In genomic region chr7:75995052-75995471, GRCh38 we compare ENCODE assay signal across 8 cellular contexts. TPM values are rescaled to one million over a fixed set of nuclear protein-coding genes. Genes with fewer than 3 reads are reported as not detected.
DNase-seq lines count a peak whose midpoint lies in the region; ATAC-seq, FAIRE-seq and TF ChIP-seq lines count a peak whose summit lies in the region.

No MANE protein-coding gene starts in this region.

- H3K4me3 ChIP-seq in SK-N-MC (peak overlapping the region; percentile 87), fibroblast of mammary gland (ENCODE audit: control insufficient read depth, low read depth, low read length) (peak overlapping the region; percentile 52), pancreas (peak overlapping the region in 2 of 4 donors; percentile 73 to 92)

- peak overlapping the region; percentile 53 for H3K9ac ChIP-seq in SK-N-MC (ENCODE audit: insufficient read length)

- WGBS in pancreas, 2 donors = 49 to 50% methylated on average over 11 of the region's 11 CpGs

- TF ChIP-seq POLR2A in GM12891 (IDR thresholded peaks at IDR 0.05; ENCODE audit: low read depth, low read length) = no peak

- H3K4me1 Mint-ChIP-seq in Calu3 (ENCODE audit: low read depth, unreplicated experiment) = no peaks in the 10 kb centered on the region

- H3K4me1 ChIP-seq in pancreas = peaks cover 0 to 5% (median 0%) of the 10 kb centered on the region in 3 donors

- peak overlapping the region; percentile 74 for H3K4me3 Mint-ChIP-seq in Calu3 (ENCODE audit: low read depth, unreplicated experiment)

- H3K9me3 Mint-ChIP-seq in Calu3 (ENCODE audit: low read depth, unreplicated experiment) = no peaks in the 10 kb centered on the region

- H3K27ac ChIP-seq in SK-N-MC = no peak overlapping the region
- peak overlapping the region; percentile 83 to 91 (median 87) for H3K27ac ChIP-seq in pancreas

- TF ChIP-seq CTCF in Calu3 (IDR thresholded peaks at IDR 0.05; ENCODE audit: unreplicated experiment) (no peak), fibroblast of mammary gland (conservative IDR thresholded peaks at IDR 0.05; ENCODE audit: control insufficient read depth, insufficient read depth, low read depth, low read length) (no peak), pancreas (IDR thresholded peaks at IDR 0.05) (no peak)

- H3K27me3 Mint-ChIP-seq in Calu3 (ENCODE audit: unreplicated experiment) = no peaks in the 10 kb centered on the region

- CTCF ChIA-PET in Calu3 (lab: Charles Lee) = no interaction called here

- no peak overlapping the region for H3K27ac Mint-ChIP-seq in Calu3 (ENCODE audit: unreplicated experiment)

- ATAC-seq in pancreas (peak in 2 of 4 donors; percentile 0 to 1), HG03520 (IDR thresholded peaks at IDR 0.05; ENCODE audit: unreplicated experiment) (no peak), GM19324 (IDR thresholded peaks at IDR 0.05; ENCODE audit: low FRiP score, unreplicated experiment) (no peak)

- intact Hi-C loops in Calu3 (cut with micrococcal nuclease; ENCODE audit: unreplicated experiment) = no loop called here
- intact Hi-C loops in pancreas (cut with DNase I) = no loop called here

- FAIRE-seq in pancreas (lab: Jason Lieb, UNC) = no peak
- no peak for FAIRE-seq in GM12891 (lab: Jason Lieb, UNC)

- H3K27me3 ChIP-seq in pancreas = no peaks in the 10 kb centered on the region

- H3K36me3 Mint-ChIP-seq in Calu3 (ENCODE audit: insufficient read depth, unreplicated experiment) = peaks cover 54% of the 10 kb centered on the region

- no peak for DNase-seq in Calu3
- DNase-seq in SK-N-MC (ENCODE audit: low read depth, low spot score) = no peak
- DNase-seq in fibroblast of mammary gland (ENCODE audit: low read depth) = no peak
- peak in 1 of 6 donors; percentile 17 for DNase-seq in pancreas
- DNase-seq in GF-D8 (lab: John Stamatoyannopoulos, UW) = no peak
- DNase-seq in GM12891 (ENCODE audit: insufficient read length, low spot score) = no peak

- H3K36me3 ChIP-seq in SK-N-MC (ENCODE audit: insufficient read depth, low read length) (no peaks in the 10 kb centered on the region), pancreas (no peaks in the 10 kb centered on the region)

- H3K9me3 ChIP-seq in SK-N-MC (ENCODE audit: low read depth, low read length) = no peaks in the 10 kb centered on the region
- no peaks in the 10 kb centered on the region for H3K9me3 ChIP-seq in pancreas

- BruUV-seq in Calu3 (replicated peaks; lab: Mats Ljungman, UMichigan) = no TSS peak

TF ChIP-seq in GM12891, 5 proteins besides CTCF, POLR2A, EP300 and RAD21:
- no peak for TF ChIP-seq TAF1 (IDR thresholded peaks at IDR 0.05; ENCODE audit: low read depth, low read length)
- TF ChIP-seq POU2F2 (IDR thresholded peaks at IDR 0.05; ENCODE audit: low read depth, low read length) = no peak
- TF ChIP-seq POLR2AphosphoS5 (IDR thresholded peaks at IDR 0.05; ENCODE audit: low read depth, low read length) = no peak
- TF ChIP-seq PAX5 (IDR thresholded peaks at IDR 0.05; ENCODE audit: insufficient read depth, low read length, severe bottlenecking) = no peak
- TF ChIP-seq SPI1 (IDR thresholded peaks at IDR 0.05; ENCODE audit: low read depth, low read length) = no peak

RNA-seq across cellular contexts. Expression of gene TMEM120A, which starts 0.7 kb away (rescaled TPM):
- total RNA-seq in Calu3 (2022) (19.3 and 30.8 TPM in 2 replicates), pancreas (10 to 100 TPM; 29.5 to 38.7 (median 33.6) TPM)
- polyA plus RNA-seq in pancreas = 10 to 100 TPM; 71.8 to 72.0 TPM
- 41.7 TPM for polyA plus RNA-seq in GM12891 (2012; ENCODE audit: low read depth, missing spikeins)

RNA-seq across cellular contexts. Expression of gene STYXL1, which starts 52.7 kb away (rescaled TPM):
- total RNA-seq in Calu3 (2022) (39.9 and 46.2 TPM in 2 replicates), pancreas (10 to 100 TPM; 13.3 to 24.1 (median 20.4) TPM)
- 10 to 100 TPM; 31.2 to 47.6 TPM for polyA plus RNA-seq in pancreas
- 46.1 TPM for polyA plus RNA-seq in GM12891 (2012; ENCODE audit: low read depth, missing spikeins)

RNA-seq across cellular contexts. Expression of gene MDH2, which starts 52.8 kb away (rescaled TPM):
- total RNA-seq in Calu3 (2022) (154 and 160 TPM in 2 replicates), pancreas (100 to 1,000 TPM in 2 of 6 donors, 10 to 100 TPM in 4; 64.6 to 106 (median 91.4) TPM)
- polyA plus RNA-seq in pancreas = 10 to 100 TPM; 36.3 to 61.5 TPM
- polyA plus RNA-seq in GM12891 (2012; ENCODE audit: low read depth, missing spikeins) = 196 TPM
